Comparison of ENCODE assay signal across 9 cellular contexts in genomic region chr10:32943395-32943794, GRCh38. TPM values are rescaled to one million over a fixed set of nuclear protein-coding genes. Genes with fewer than 3 reads are reported as not detected.
DNase-seq lines count a peak whose midpoint lies in the region; ATAC-seq, FAIRE-seq and TF ChIP-seq lines count a peak whose summit lies in the region.
"Had no signal": no experiment of that assay in that cellular context is flagged by ENCODE, and none has a peak within 500 bp of the region (broad histone marks: within the 10 kb centered on the region; RNA-seq: fewer than 3 reads in every experiment).

No MANE protein-coding gene starts in this region.

- no peak overlapping the region for H2AFZ ChIP-seq in keratinocyte (ENCODE audit: control insufficient read depth, low read length)
- H2AFZ ChIP-seq in PC-3 (ENCODE audit: low read length): no peak overlapping the region

- no TSS peak for BruUV-seq in PC-3 (replicated peaks; lab: Mats Ljungman, UMichigan)

- 22 to 45% (median 43%) methylated on average over 2 of the region's 2 CpGs for WGBS in spleen, 5 donors

- H3K9ac ChIP-seq in keratinocyte (ENCODE audit: control insufficient read depth, extremely low read depth, insufficient read depth, low read length) (peak overlapping the region; percentile 62), PC-3 (ENCODE audit: low read length) (no peak overlapping the region)

- H3K9me3 ChIP-seq in keratinocyte (ENCODE audit: control insufficient read depth, low read depth, low read length): no peaks in the 10 kb centered on the region
- no peaks in the 10 kb centered on the region for H3K9me3 ChIP-seq in PC-3 (ENCODE audit: low read length)
- H3K9me3 ChIP-seq in spleen: no peaks in the 10 kb centered on the region

- peaks cover 20% of the 10 kb centered on the region for H3K9me1 ChIP-seq in keratinocyte (ENCODE audit: control insufficient read depth, extremely low read depth, insufficient read depth, low read length)

- H3K27me3 ChIP-seq in keratinocyte (ENCODE audit: control insufficient read depth, extremely low read depth, insufficient read depth, low read length) (no peaks in the 10 kb centered on the region), PC-3 (ENCODE audit: low read length) (no peaks in the 10 kb centered on the region), spleen (replicated peaks in 1 of 7) (no peaks in the 10 kb centered on the region)

- DNase-seq in keratinocyte (ENCODE audit: low read depth, low spot score): no peak
- DNase-seq in KBM-7: no peak
- DNase-seq in PC-3: no peak
- no peak for DNase-seq in activated CD4-positive, alpha-beta T cell treated with anti-CD3 and anti-CD28 coated beads, Interleukin-2, amount 50 U/mL, for 1 hour
- DNase-seq in spleen: no peak
- DNase-seq: activated effector memory CD4-positive, alpha-beta T cell treated with Interleukin-2 at 50 U/mL for 16 hours had no signal

- H3K9me2 ChIP-seq in PC-3 (replicated peaks; ENCODE audit: low read length): no peaks in the 10 kb centered on the region

- dilution Hi-C loops in keratinocyte (cut with MboI; ENCODE audit: extremely low pct_ligation_motif_present, low sequenced_read_pairs): no loop called here

- TF ChIP-seq POLR2A in GM18505 (IDR thresholded peaks at IDR 0.05; ENCODE audit: borderline replicate concordance, extremely low read depth, insufficient read depth, insufficient read length) (no peak), spleen (IDR thresholded peaks at IDR 0.05) (no peak)

- H4K20me1 ChIP-seq in keratinocyte (ENCODE audit: control insufficient read depth, extremely low read depth, insufficient read depth, low read length) (peaks cover 68% of the 10 kb centered on the region), PC-3 (ENCODE audit: low read length) (peaks cover 94% of the 10 kb centered on the region)

- H3K36me3 ChIP-seq in keratinocyte (ENCODE audit: control insufficient read depth in 2 of 2, extremely low read depth in 1 of 2, insufficient read depth in 2 of 2, low read length in 2 of 2): peaks cover 1 to 22% of the 10 kb centered on the region in 2 experiments
- H3K36me3 ChIP-seq in PC-3 (ENCODE audit: low read depth, low read length): peaks cover 47% of the 10 kb centered on the region
- no peaks in the 10 kb centered on the region for H3K36me3 ChIP-seq in spleen

- in situ Hi-C loops in KBM-7 (cut with MboI; ENCODE audit: low pct_unique_long_range_greater_than_20kb, low sequenced_read_pairs): no loop called here

- ATAC-seq in GM18505 (IDR thresholded peaks at IDR 0.05; ENCODE audit: unreplicated experiment) (peak; percentile 76), GM21390 (IDR thresholded peaks at IDR 0.05; ENCODE audit: unreplicated experiment) (peak; percentile 60), HG03354 (IDR thresholded peaks at IDR 0.05; ENCODE audit: poor library complexity, severe bottlenecking, unreplicated experiment) (peak; percentile 62), PC-3 (no peak)

- intact Hi-C loops in PC-3 (cut with micrococcal nuclease): no loop called here
- intact Hi-C loops in spleen (cut with DNase I; ENCODE audit: low total_unique reads): no loop called here

- H3K27ac ChIP-seq in keratinocyte (ENCODE audit: control insufficient read depth, insufficient read depth, low read length): peak overlapping the region; percentile 68
- no peak overlapping the region for H3K27ac ChIP-seq in PC-3 (ENCODE audit: low read length)
- H3K27ac ChIP-seq in spleen: peak overlapping the region in 3 of 8 donors; percentile 4 to 51 (median 42)

- TF ChIP-seq CTCF in keratinocyte (optimal IDR thresholded peaks at IDR 0.05 in 1 of 3, IDR thresholded peaks at IDR 0.05 in 1 of 3, conservative IDR thresholded peaks at IDR 0.05 in 1 of 3; ENCODE audit: extremely low read depth in 1 of 3, insufficient read depth in 2 of 3, low read length in 3 of 3): no peak
- TF ChIP-seq CTCF in PC-3 (conservative IDR thresholded peaks at IDR 0.05; ENCODE audit: low read depth, low read length): no peak
- TF ChIP-seq CTCF in spleen (IDR thresholded peaks at IDR 0.05 in 8 of 11, conservative IDR thresholded peaks at IDR 0.05 in 3 of 11): no peak

- peaks cover 99% of the 10 kb centered on the region for H3K79me2 ChIP-seq in keratinocyte (ENCODE audit: control insufficient read depth, insufficient read depth, low read length)
- H3K79me2 ChIP-seq in PC-3 (ENCODE audit: low read length): peaks cover 100% of the 10 kb centered on the region

- no peak for FAIRE-seq in keratinocyte (lab: Jason Lieb, UNC)

- CTCF ChIA-PET in PC-3 (lab: Charles Lee): no interaction called here

- POLR2A ChIA-PET in PC-3 (lab: Charles Lee; ENCODE audit: unreplicated experiment): no interaction called here

- H3F3A ChIP-seq in PC-3 (ENCODE audit: low read length, unreplicated experiment): peaks cover 20% of the 10 kb centered on the region

- H3K4me1 ChIP-seq in keratinocyte (ENCODE audit: control insufficient read depth, extremely low read depth, insufficient read depth, low read length) (peaks cover 97% of the 10 kb centered on the region), PC-3 (ENCODE audit: insufficient read depth, low read length) (peaks cover 68% of the 10 kb centered on the region), spleen (peaks cover 46 to 97% (median 71%) of the 10 kb centered on the region in 6 donors)

- H3K4me3 ChIP-seq in keratinocyte (ENCODE audit: control insufficient read depth in 2 of 3, extremely low read depth in 1 of 3, insufficient read depth in 2 of 3, low read depth in 1 of 3, low read length in 3 of 3): peak overlapping the region in 2 of 3 experiments; percentile 16 to 36
- H3K4me3 ChIP-seq in PC-3 (ENCODE audit: low read length): no peak overlapping the region
- H3K4me3 ChIP-seq in spleen: no peak overlapping the region

- H3K4me2 ChIP-seq in keratinocyte (ENCODE audit: control insufficient read depth, extremely low read depth, insufficient read depth, low read depth, low read length) (peak overlapping the region; percentile 77), PC-3 (ENCODE audit: low read length) (no peak overlapping the region)

RNA-seq across cellular contexts. Expression of gene ITGB1, which starts 14.6 kb away (rescaled TPM):
- 1,026 to 1,445 TPM (median 1,030 TPM) in 3 replicates for polyA plus RNA-seq in keratinocyte
- 511 TPM for polyA plus RNA-seq in keratinocyte (2011; ENCODE audit: low read depth)
- 420 and 664 TPM in 2 replicates for polyA plus RNA-seq in keratinocyte (2011; cell fraction: cytosol; rRNA removed)
- polyA plus RNA-seq in keratinocyte (2011; cell fraction: nucleus; rRNA removed): 1,436 and 2,106 TPM in 2 replicates
- 328 and 1,010 TPM in 2 replicates for polyA plus RNA-seq in keratinocyte (2012; ENCODE audit: low replicate concordance)
- 361 to 979 TPM (median 522 TPM) in 3 replicates for polyA minus RNA-seq in keratinocyte
- 475 TPM for polyA minus RNA-seq in keratinocyte (2011; cell fraction: cytosol; rRNA and poly(A)+ RNA removed)
- polyA minus RNA-seq in keratinocyte (2011; cell fraction: nucleus; rRNA and poly(A)+ RNA removed): 1,567 and 2,524 TPM in 2 replicates
- 956 and 1,010 TPM in 2 replicates for total RNA-seq in PC-3 (2014; rRNA removed)
- 100 to 1,000 TPM; 242 to 555 (median 365) TPM for total RNA-seq in spleen
- polyA plus RNA-seq in spleen: 10 to 100 TPM; 31.5 to 65.3 (median 54.3) TPM

Comparison
In these comparisons a context has a peak if more than half of its experiments do, and no peak if none do; other contexts are left out.
1. H3K4me3 ChIP-seq: peak in keratinocyte (2 of 3); none in PC-3 (single experiment) and spleen (0 of 8).